Comparison of ENCODE assay signal across 8 cellular contexts in the genomic region with DNA sequence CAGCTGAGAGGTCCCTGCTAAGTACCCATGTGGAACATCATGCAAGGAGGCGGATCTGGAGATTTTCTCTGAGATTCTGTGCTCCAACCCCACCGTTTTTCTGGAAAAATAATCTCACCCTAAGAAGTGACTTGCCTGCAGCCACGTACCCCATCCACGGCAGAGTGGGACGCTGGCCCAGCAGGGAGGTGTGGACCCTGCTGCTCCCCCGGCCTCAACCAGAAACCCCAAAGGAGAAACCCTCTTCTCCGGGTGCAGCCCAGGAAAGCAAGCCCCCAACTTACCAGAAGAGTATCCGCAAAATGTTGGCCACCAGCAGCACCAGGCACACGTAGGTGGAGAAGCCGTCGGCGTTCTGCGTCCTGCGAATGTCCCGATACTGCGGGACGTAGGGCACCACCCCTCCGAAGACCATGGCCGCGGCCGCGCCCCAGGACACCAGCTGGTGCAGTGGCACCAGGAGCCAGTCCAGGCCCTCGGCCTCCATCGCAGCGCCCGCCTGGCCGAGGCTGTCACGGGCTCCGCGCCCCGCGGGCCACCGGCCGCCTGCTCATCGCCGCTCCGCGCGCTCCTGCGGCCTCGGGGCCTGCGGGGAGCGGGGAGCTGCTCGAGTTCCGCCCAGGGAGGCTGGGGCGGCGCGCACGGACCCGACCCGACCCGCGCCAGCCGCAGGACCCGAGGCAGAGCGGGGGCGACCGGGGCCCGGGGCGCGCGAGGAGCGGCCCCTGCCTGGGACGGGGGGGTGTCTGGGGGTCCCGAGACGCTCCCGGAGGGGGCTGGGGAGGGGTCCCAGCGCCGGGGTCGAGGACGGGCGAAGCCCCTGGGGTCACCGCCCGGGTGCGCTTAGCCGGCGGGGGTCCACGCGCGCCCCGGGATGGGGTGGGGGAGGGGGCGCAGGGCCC. TPM values are rescaled to one million over a fixed set of nuclear protein-coding genes. Genes with fewer than 3 reads are reported as not detected.
DNase-seq lines count a peak whose midpoint lies in the region; ATAC-seq and TF ChIP-seq lines count a peak whose summit lies in the region.

No MANE protein-coding gene starts in this region.

- H3K23me2 ChIP-seq in H9 (ENCODE audit: insufficient read length, low read depth, low read length, poor library complexity, severe bottlenecking): peaks cover 4% of the 10 kb centered on the region

- peak; percentile 54 for ATAC-seq in Panc1

- CTCF ChIA-PET in Panc1 (lab: Charles Lee): no interaction called here

- no peaks in the 10 kb centered on the region for H3K79me1 ChIP-seq in H9 (ENCODE audit: insufficient read depth, low read depth, low read length, poor library complexity, severe bottlenecking)

- in situ Hi-C loops in Panc1 (cut with HindIII; ENCODE audit: low pct_unique_long_range_greater_than_20kb, low sequenced_read_pairs): no loop called here

- H2BK5ac ChIP-seq in H9 (ENCODE audit: insufficient read length, low read length): no peak overlapping the region

- no peaks in the 10 kb centered on the region for H3K79me2 ChIP-seq in H9 (ENCODE audit: insufficient read depth, low read length)

- H3K9ac ChIP-seq in H9 (ENCODE audit: extremely low read depth, insufficient read length, low read length): no peak overlapping the region
- H3K9ac ChIP-seq in liver (ENCODE audit: low read depth in 1 of 2, low read length in 2 of 2): peak overlapping the region; percentile 88 to 95

- H3K4me2 ChIP-seq in H9 (ENCODE audit: insufficient read depth, insufficient read length, low read length): peak overlapping the region; percentile 51

- H3K9me3 ChIP-seq in H9 (ENCODE audit: control insufficient read depth, low read depth, low read length) (no peaks in the 10 kb centered on the region), Panc1 (ENCODE audit: control insufficient read depth, insufficient read depth, low read depth, low read length) (no peaks in the 10 kb centered on the region), liver (ENCODE audit: control insufficient read depth in 4 of 4, low read length in 3 of 4) (no peaks in the 10 kb centered on the region), testis (no peaks in the 10 kb centered on the region)

- TF ChIP-seq CTCF in H9 (conservative IDR thresholded peaks at IDR 0.05) (no peak), Panc1 (IDR thresholded peaks at IDR 0.05) (no peak), coronary artery (IDR thresholded peaks at IDR 0.05) (no peak), liver (IDR thresholded peaks at IDR 0.05; ENCODE audit: low read depth, low read length, missing input control) (no peak), testis (IDR thresholded peaks at IDR 0.05) (no peak)

- no peaks in the 10 kb centered on the region for H4K20me1 ChIP-seq in H9 (ENCODE audit: control insufficient read depth, insufficient read depth, insufficient read length)

- H3K4me1 ChIP-seq in H9 (ENCODE audit: insufficient read depth, low read length): no peaks in the 10 kb centered on the region
- H3K4me1 ChIP-seq in Panc1 (ENCODE audit: control insufficient read depth, insufficient read depth, low read length): peaks cover 36% of the 10 kb centered on the region
- H3K4me1 ChIP-seq in liver (ENCODE audit: control insufficient read depth in 4 of 4, insufficient read depth in 4 of 4, low read length in 3 of 4): peaks cover 13 to 52% (median 44%) of the 10 kb centered on the region in 4 donors
- peaks cover 22% of the 10 kb centered on the region for H3K4me1 ChIP-seq in testis

- no peak overlapping the region for H4K8ac ChIP-seq in H9 (replicated peaks; ENCODE audit: insufficient read length, low read depth, low read length)

- H3T11ph ChIP-seq in H9 (ENCODE audit: low read length): no peak overlapping the region

- H2AFZ ChIP-seq in H9 (ENCODE audit: low read length): no peak overlapping the region

- no peak overlapping the region for H4K91ac ChIP-seq in H9 (ENCODE audit: insufficient read length, low read depth, low read length)

- no CpG with 5 or more reads among the region's 82 CpGs for WGBS in H9 (ENCODE audit: extremely low coverage, insufficient read length, low lambda C conversion rate)
- WGBS in liver: 2% methylated on average over 82 of the region's 82 CpGs
- WGBS in testis, 2 donors: 8 to 32% methylated on average over 5 to 42 of the region's 82 CpGs

- no TSS peak for BruUV-seq in Panc1 (replicated peaks; lab: Mats Ljungman, UMichigan)

- POLR2A ChIA-PET in Panc1 (lab: Charles Lee): interaction anchor here (0.5 kb wide), 1 partner anchor 124 kb away, joined by 3 read pairs; no protein-coding TSS in a partner anchor

- H3K14ac ChIP-seq in H9 (ENCODE audit: insufficient read depth, low read length): 0 out of 2 replicates have a peak overlapping the region, but pooled peaks have one; percentile 4

- DNase-seq in H9 (peak; percentile 42), Panc1 (ENCODE audit: low read depth, low spot score) (no peak), coronary artery (ENCODE audit: low spot score) (peak; percentile 71), testis (peak; percentile 23), globus pallidus (ENCODE audit: low spot score) (no peak)
- DNase-seq in stimulated activated CD8-positive, alpha-beta memory T cell treated with anti-CD3 and anti-CD28 coated beads, Interleukin-4, amount 100 ng/mL, for 48 hours: no peak

- peak overlapping the region; percentile 63 to 83 for H3K4me3 Mint-ChIP-seq in H9

- no peak overlapping the region for H2BK12ac ChIP-seq in H9 (ENCODE audit: insufficient read length, low read depth, low read length)

- no peak overlapping the region for H3K4ac ChIP-seq in H9 (ENCODE audit: low read depth, low read length)

- H3K36me3 Mint-ChIP-seq in H9 (ENCODE audit: insufficient read depth in 1 of 3, low read depth in 3 of 3): peaks cover 0 to 4% (median 0%) of the 10 kb centered on the region in 3 experiments; a peak in 1 of 7 replicates

- no peak overlapping the region for H3K23ac ChIP-seq in H9 (ENCODE audit: insufficient read length, low read depth, low read length)

- no peak for TF ChIP-seq POLR2A in testis (IDR thresholded peaks at IDR 0.05)

- H3K27ac ChIP-seq in H9 (ENCODE audit: insufficient read length, low read depth, low read length) (no peak overlapping the region), Panc1 (ENCODE audit: low read length) (peak overlapping the region; percentile 62), coronary artery (peak overlapping the region; percentile 75 to 84), liver (ENCODE audit: low read depth in 1 of 2, low read length in 2 of 2) (peak overlapping the region; percentile 91), testis (peak overlapping the region; percentile 79 to 80)

- peaks cover 17 to 28% of the 10 kb centered on the region in 2 experiments for H3K4me1 Mint-ChIP-seq in H9

- H3K27me3 Mint-ChIP-seq in H9 (ENCODE audit: low read depth): peaks cover 65% of the 10 kb centered on the region

- TF ChIP-seq RAD21 in liver (IDR thresholded peaks at IDR 0.05): no peak

- no peaks in the 10 kb centered on the region for H3K9me3 Mint-ChIP-seq in H9

- no peak overlapping the region for H2BK20ac ChIP-seq in H9 (ENCODE audit: low read depth, low read length, poor library complexity, severe bottlenecking)

- intact Hi-C loops in Panc1 (cut with micrococcal nuclease; ENCODE audit: unreplicated experiment) (no loop called here), testis (cut with DNase I; ENCODE audit: low total_unique reads) (no loop called here)

- H3K36me3 ChIP-seq in Panc1 (ENCODE audit: control insufficient read depth, insufficient read depth, low read length) (no peaks in the 10 kb centered on the region), liver (ENCODE audit: control insufficient read depth in 4 of 4, insufficient read depth in 3 of 4, low read depth in 1 of 4, low read length in 3 of 4) (peaks cover 0 to 4% (median 0%) of the 10 kb centered on the region in 4 donors), testis (ENCODE audit: low read depth, missing control alignments) (no peaks in the 10 kb centered on the region)

- no peak overlapping the region for H2BK120ac ChIP-seq in H9 (ENCODE audit: low read depth, low read length, poor library complexity, severe bottlenecking)

- H3K56ac ChIP-seq in H9 (ENCODE audit: insufficient read length, low read depth, low read length): no peak overlapping the region

- H2BK15ac ChIP-seq in H9 (ENCODE audit: low read depth, low read length): no peak overlapping the region

- no peak overlapping the region for H2AK5ac ChIP-seq in H9 (ENCODE audit: insufficient read length, low read length)

- H3K27me3 ChIP-seq in H9 (ENCODE audit: insufficient read depth, low read length): peaks cover 15% of the 10 kb centered on the region
- no peaks in the 10 kb centered on the region for H3K27me3 ChIP-seq in Panc1 (ENCODE audit: control insufficient read depth, insufficient read depth, low read length)
- H3K27me3 ChIP-seq in liver (ENCODE audit: control insufficient read depth in 4 of 4, insufficient read depth in 4 of 4, low read length in 3 of 4): no peaks in the 10 kb centered on the region
- no peaks in the 10 kb centered on the region for H3K27me3 ChIP-seq in testis

- no peak overlapping the region for H3K27ac Mint-ChIP-seq in H9

- no peak overlapping the region for H4K5ac ChIP-seq in H9 (ENCODE audit: insufficient read length, low read depth, low read length)

- peak overlapping the region; percentile 87 for H3K4me3 ChIP-seq in GM08714 (ENCODE audit: low read length)
- peak overlapping the region; percentile 65 to 75 for H3K4me3 ChIP-seq in Panc1 (ENCODE audit: low read depth in 2 of 2, low read length in 2 of 2)
- peak overlapping the region; percentile 93 for H3K4me3 ChIP-seq in coronary artery
- peak overlapping the region; percentile 90 to 96 (median 92) for H3K4me3 ChIP-seq in liver (ENCODE audit: low read depth in 1 of 3, low read length in 3 of 3)
- peak overlapping the region; percentile 84 to 86 for H3K4me3 ChIP-seq in testis

- H3K18ac ChIP-seq in H9 (ENCODE audit: insufficient read length, low read depth, low read length): no peak overlapping the region

RNA-seq across cellular contexts. Expression of gene SLC66A2, which starts 0.8 kb away (rescaled TPM):
- 10.3 and 13.0 TPM in 2 replicates for total RNA-seq in H9 (2021)
- 92.5 TPM for total RNA-seq in Panc1 (2021; ENCODE audit: unreplicated experiment)
- 121 TPM for polyA plus RNA-seq in Panc1 (2012; ENCODE audit: insufficient read length)
- total RNA-seq in liver: 10 to 100 TPM; 47.8 to 86.4 TPM
- polyA plus RNA-seq in liver: 100 to 1,000 TPM in 1 of 2 donors, 10 to 100 TPM in 1; 49.3 to 107 TPM
- 100 to 1,000 TPM in 1 of 2 donors, 10 to 100 TPM in 1; 87.0 to 143 TPM for total RNA-seq in testis
- 72.5 TPM for polyA plus RNA-seq in testis (ENCODE audit: insufficient read depth, low read depth, low replicate concordance)

RNA-seq across cellular contexts. Expression of gene HSBP1L1, which starts 13.8 kb away (rescaled TPM):
- total RNA-seq in H9 (2021) (0.46 TPM in 1 of 2 replicates, not detected in the other), Panc1 (2021; ENCODE audit: unreplicated experiment) (45.4 TPM), liver (10 to 100 TPM; 12.2 to 31.5 TPM), testis (1 to 10 TPM; 5.0 to 6.6 TPM)
- 36.4 TPM for polyA plus RNA-seq in Panc1 (2012; ENCODE audit: insufficient read length)
- polyA plus RNA-seq in liver (10 to 100 TPM; 21.3 to 61.0 TPM), testis (ENCODE audit: insufficient read depth, low read depth, low replicate concordance) (6.0 TPM)

RNA-seq across cellular contexts. Expression of gene TXNL4A, which starts 37.7 kb away (rescaled TPM):
- total RNA-seq in H9 (2021) (163 and 164 TPM in 2 replicates), Panc1 (2021; ENCODE audit: unreplicated experiment) (416 TPM), liver (10 to 100 TPM; 18.0 to 23.8 TPM), testis (10 to 100 TPM; 37.4 to 47.0 TPM)
- 387 TPM for polyA plus RNA-seq in Panc1 (2012; ENCODE audit: insufficient read length)
- polyA plus RNA-seq in liver (10 to 100 TPM; 41.8 to 86.2 TPM), testis (ENCODE audit: insufficient read depth, low read depth, low replicate concordance) (158 TPM)

Comparison
In these comparisons a context has a peak if more than half of its experiments do, and no peak if none do; other contexts are left out.
1. DNase-seq: peak in H9 (single experiment), coronary artery (single experiment) and testis (single experiment); none in Panc1 (single experiment), stimulated activated CD8-positive, alpha-beta memory T cell treated with anti-CD3 and anti-CD28 coated beads, Interleukin-4, amount 100 ng/mL, for 48 hours (single experiment) and globus pallidus (single experiment).
2. Peak in every context shown above with its lines, with median percentiles within 50 percentile points of each other: H3K4me3 ChIP-seq.